In genomic region chr16:31471241-31471874, GRCh38 we compare ENCODE assay signal across 9 cellular contexts. TPM values are rescaled to one million over a fixed set of nuclear protein-coding genes. Genes with fewer than 3 reads are reported as not detected.
DNase-seq lines count a peak whose midpoint lies in the region; ATAC-seq and TF ChIP-seq lines count a peak whose summit lies in the region.
"Had no signal": no experiment of that assay in that cellular context is flagged by ENCODE, and none has a peak within 500 bp of the region (broad histone marks: within the 10 kb centered on the region; RNA-seq: fewer than 3 reads in every experiment).

No MANE protein-coding gene starts in this region.

- ATAC-seq in GM19397 (IDR thresholded peaks at IDR 0.05; ENCODE audit: unreplicated experiment) (no peak), HG02678 (IDR thresholded peaks at IDR 0.05; ENCODE audit: unreplicated experiment) (no peak)
- ATAC-seq: activated T-cell treated with anti-CD3 and anti-CD28 coated beads, Interleukin-2, amount 50 U/mL, for 4 hours had no signal

- H3K4me3 ChIP-seq in fibroblast of lung (replicated peaks in 1 of 4; ENCODE audit: control extremely low read depth in 1 of 4, insufficient read depth in 1 of 4, low read depth in 3 of 4, low read length in 4 of 4), result peak overlapping the region; percentile 68 to 92 (median 80)
- H3K4me3 ChIP-seq in skin epidermis, result peak overlapping the region; percentile 44 to 65 (median 49)

- H3K27me3 ChIP-seq in fibroblast of lung (ENCODE audit: control insufficient read depth, insufficient read depth, low read length), result no peaks in the 10 kb centered on the region

- peaks cover 16% of the 10 kb centered on the region for H3K4me1 ChIP-seq in fibroblast of lung (ENCODE audit: control insufficient read depth, extremely low read depth, insufficient read depth, low read length)

- no peaks in the 10 kb centered on the region for H4K20me1 ChIP-seq in fibroblast of lung (ENCODE audit: control insufficient read depth, extremely low read depth, insufficient read depth, low read length)

- peak overlapping the region; percentile 71 for H3K9ac ChIP-seq in fibroblast of lung (ENCODE audit: insufficient read depth, low read length)

- H3K36me3 ChIP-seq in fibroblast of lung (ENCODE audit: control insufficient read depth, insufficient read depth, low read length), result peaks cover 34% of the 10 kb centered on the region

- H3K79me2 ChIP-seq in fibroblast of lung (ENCODE audit: control insufficient read depth, insufficient read depth, low read length), result peaks cover 15% of the 10 kb centered on the region

- no peaks in the 10 kb centered on the region for H3K9me3 ChIP-seq in fibroblast of lung (ENCODE audit: control insufficient read depth, insufficient read depth, low read depth, low read length)

- peak overlapping the region; percentile 54 for H2AFZ ChIP-seq in fibroblast of lung (ENCODE audit: low read length)

- TF ChIP-seq CTCF in RWPE1 (conservative IDR thresholded peaks at IDR 0.05; ENCODE audit: low read depth), result no peak
- no peak for TF ChIP-seq CTCF in fibroblast of lung (conservative IDR thresholded peaks at IDR 0.05 in 1 of 2, IDR thresholded peaks at IDR 0.05 in 1 of 2; ENCODE audit: low read depth in 1 of 2, low read length in 2 of 2)

- H3K27ac ChIP-seq in RWPE1 (peak overlapping the region; percentile 97), fibroblast of lung (ENCODE audit: insufficient read depth, low read length) (peak overlapping the region; percentile 93), skin epidermis (peak overlapping the region in 20 of 21 experiments; percentile 34 to 95 (median 87))

- CTCF ChIA-PET in RWPE1 (lab: Yijun Ruan, JAX), result interaction anchor here (0.5 to 1.1 kb wide), 3 partner anchors 11 to 518 kb away, joined by 3 to 6 read pairs (median 4); no protein-coding TSS in a partner anchor

- H3K4me2 ChIP-seq in fibroblast of lung (ENCODE audit: extremely low read depth, insufficient read depth, low read length), result peak overlapping the region; percentile 96

- POLR2A ChIA-PET in RWPE1 (lab: Yijun Ruan, JAX; ENCODE audit: low non-redundant PET), result no interaction called here

- DNase-seq in RWPE1 (ENCODE audit: low spot score) (no peak), fibroblast of lung (ENCODE audit: low read depth in 2 of 2) (no peak), NCI-H1092 treated with DMSO at 0.1 percent for 48 hours (lab: John Stamatoyannopoulos, UW) (no peak)
- DNase-seq: activated T-cell treated with anti-CD3 and anti-CD28 coated beads, Interleukin-2, amount 50 U/mL, for 4 hours; NCI-H2029 treated with DMSO at 0.1 percent for 48 hours; stimulated activated CD4-positive, alpha-beta T cell treated with anti-CD3 and anti-CD28 coated beads, Interleukin-4, amount 100 ng/mL, for 4 hours had no signal

RNA-seq across cellular contexts. Expression of gene TGFB1I1, which starts 0.6 kb away (rescaled TPM):
- total RNA-seq in fibroblast of lung, result 28.5 and 46.9 TPM in 2 replicates
- polyA plus RNA-seq in fibroblast of lung, result 68.4 and 94.3 TPM in 2 replicates
- polyA plus RNA-seq in fibroblast of lung (2012), result 171 and 229 TPM in 2 replicates
- 194 and 200 TPM in 2 replicates for polyA minus RNA-seq in fibroblast of lung (ENCODE audit: low replicate concordance)

RNA-seq across cellular contexts. Expression of gene SLC5A2, which starts 11.6 kb away (rescaled TPM):
- total RNA-seq in fibroblast of lung, result under 0.01 TPM in 1 of 2 replicates, not detected in the other
- polyA plus RNA-seq in fibroblast of lung, result not detected in 2 replicates
- polyA plus RNA-seq in fibroblast of lung (2012), result 0.41 and 0.77 TPM in 2 replicates
- polyA minus RNA-seq in fibroblast of lung (ENCODE audit: low replicate concordance), result not detected in 2 replicates
- total RNA-seq: activated T-cell treated with anti-CD3 and anti-CD28 coated beads, Interleukin-2, amount 50 U/mL, for 4 hours had no signal

RNA-seq across cellular contexts. Expression of gene ARMC5, which starts 12.1 kb away (rescaled TPM):
- total RNA-seq in fibroblast of lung, result 5.4 and 5.6 TPM in 2 replicates
- 1.7 and 3.4 TPM in 2 replicates for polyA plus RNA-seq in fibroblast of lung
- 3.4 and 6.8 TPM in 2 replicates for polyA plus RNA-seq in fibroblast of lung (2012)
- polyA minus RNA-seq in fibroblast of lung (ENCODE audit: low replicate concordance), result 13.4 and 13.7 TPM in 2 replicates

RNA-seq across cellular contexts. Expression of gene ZNF843, which starts 28.8 kb away (rescaled TPM):
- 0.26 and 0.33 TPM in 2 replicates for total RNA-seq in fibroblast of lung
- 0.15 and 0.28 TPM in 2 replicates for polyA plus RNA-seq in fibroblast of lung
- polyA plus RNA-seq in fibroblast of lung (2012), result 0.20 and 0.40 TPM in 2 replicates
- polyA minus RNA-seq in fibroblast of lung (ENCODE audit: low replicate concordance), result 0.74 and 1.5 TPM in 2 replicates

RNA-seq across cellular contexts. Expression of gene RUSF1, which starts 36.8 kb away (rescaled TPM):
- total RNA-seq in fibroblast of lung, result 35.7 and 41.8 TPM in 2 replicates
- 21.5 and 23.1 TPM in 2 replicates for polyA plus RNA-seq in fibroblast of lung
- polyA plus RNA-seq in fibroblast of lung (2012), result 50.9 and 54.9 TPM in 2 replicates
- polyA minus RNA-seq in fibroblast of lung (ENCODE audit: low replicate concordance), result 83.2 and 94.6 TPM in 2 replicates
